Comparison of ENCODE assay signal across 9 cellular contexts in genomic region chr9:130713286-130713975, GRCh38. TPM values are rescaled to one million over a fixed set of nuclear protein-coding genes. Genes with fewer than 3 reads are reported as not detected.
DNase-seq lines count a peak whose midpoint lies in the region; ATAC-seq, FAIRE-seq and TF ChIP-seq lines count a peak whose summit lies in the region.
"Had no signal": no experiment of that assay in that cellular context is flagged by ENCODE, and none has a peak within 500 bp of the region (broad histone marks: within the 10 kb centered on the region; RNA-seq: fewer than 3 reads in every experiment).

No MANE protein-coding gene starts in this region.

- H3F3A ChIP-seq in PC-9 (ENCODE audit: insufficient read depth, low read depth): peaks cover 15% of the 10 kb centered on the region

- POLR2A ChIA-PET in activated CD4-positive, alpha-beta T cell treated with anti-CD3 and anti-CD28 coated beads for 36 hours (lab: Charles Lee): interaction anchor here (0.6 to 0.7 kb wide), 2 partner anchors 10 to 101 kb away, joined by 3 read pairs; no protein-coding TSS in a partner anchor
- POLR2A ChIA-PET in PC-9 (lab: Charles Lee; ENCODE audit: unreplicated experiment): interaction anchor here (0.6 to 0.7 kb wide), 3 partner anchors 20 to 625 kb away, joined by 3 to 9 read pairs (median 9); no protein-coding TSS in a partner anchor

- H3K36me3 Mint-ChIP-seq in activated CD4-positive, alpha-beta T cell treated with anti-CD3 and anti-CD28 coated beads for 36 hours (ENCODE audit: low read depth): no peaks in the 10 kb centered on the region

- peak overlapping the region; percentile 85 for H2AFZ ChIP-seq in PC-9

- H3K36me3 ChIP-seq in PC-9 (ENCODE audit: low read depth) (no peaks in the 10 kb centered on the region), lung (ENCODE audit: control insufficient read depth in 2 of 2, insufficient read depth in 2 of 2, low read length in 2 of 2) (no peaks in the 10 kb centered on the region), thyroid gland (no peaks in the 10 kb centered on the region)

- H3K4me1 Mint-ChIP-seq in activated CD4-positive, alpha-beta T cell treated with anti-CD3 and anti-CD28 coated beads for 36 hours: peaks cover 35% of the 10 kb centered on the region

- H3K27ac Mint-ChIP-seq in activated CD4-positive, alpha-beta T cell treated with anti-CD3 and anti-CD28 coated beads for 36 hours: peak overlapping the region; percentile 82

- no peaks in the 10 kb centered on the region for H3K9me3 Mint-ChIP-seq in activated CD4-positive, alpha-beta T cell treated with anti-CD3 and anti-CD28 coated beads for 36 hours (ENCODE audit: low read depth)

- H3K27me3 ChIP-seq in PC-9 (ENCODE audit: insufficient read depth, low read depth) (no peaks in the 10 kb centered on the region), lung (ENCODE audit: control insufficient read depth, insufficient read depth) (no peaks in the 10 kb centered on the region), thyroid gland (no peaks in the 10 kb centered on the region)

- peaks cover 50% of the 10 kb centered on the region for H3K79me2 ChIP-seq in PC-9 (ENCODE audit: low read depth)

- TSS peak; percentile 47 for BruUV-seq in PC-9 (replicated peaks; lab: Mats Ljungman, UMichigan)

- DNase-seq in activated CD4-positive, alpha-beta T cell treated with anti-CD3 and anti-CD28 coated beads for 36 hours: no peak
- no peak for DNase-seq in activated CD4-positive, alpha-beta T cell treated with anti-CD3 and anti-CD28 coated beads for 4 hours
- DNase-seq in PC-9 (no peak), coronary artery (ENCODE audit: low spot score) (no peak), lung (ENCODE audit: low spot score) (peak; percentile 32), thyroid gland (peak; percentile 42 to 53), H54 (ENCODE audit: insufficient read length, low spot score) (no peak)

- peak overlapping the region; percentile 86 for H3K4me2 ChIP-seq in PC-9

- TF ChIP-seq POLR2A in thyroid gland (IDR thresholded peaks at IDR 0.05): no peak
- no peak for TF ChIP-seq POLR2A in H54 (IDR thresholded peaks at IDR 0.05; ENCODE audit: low read depth, low read length)

- peak overlapping the region; percentile 82 for H3K4me3 Mint-ChIP-seq in activated CD4-positive, alpha-beta T cell treated with anti-CD3 and anti-CD28 coated beads for 36 hours

- H3K9me2 ChIP-seq in PC-9 (ENCODE audit: insufficient read depth): no peaks in the 10 kb centered on the region

- H3K27me3 Mint-ChIP-seq in activated CD4-positive, alpha-beta T cell treated with anti-CD3 and anti-CD28 coated beads for 36 hours: no peaks in the 10 kb centered on the region

- H3K4me1 ChIP-seq in PC-9 (replicated peaks; ENCODE audit: insufficient read depth): peaks cover 22% of the 10 kb centered on the region
- peaks cover 6% of the 10 kb centered on the region in 2 donors for H3K4me1 ChIP-seq in lung (ENCODE audit: control insufficient read depth in 2 of 2, insufficient read depth in 2 of 2, low read length in 2 of 2)
- H3K4me1 ChIP-seq in thyroid gland: peaks cover 18 to 19% of the 10 kb centered on the region in 2 donors

- H3K27ac ChIP-seq in PC-9: peak overlapping the region; percentile 85
- H3K27ac ChIP-seq in coronary artery: peak overlapping the region; percentile 99
- H3K27ac ChIP-seq in lung (ENCODE audit: low read depth in 1 of 2, low read length in 1 of 2): peak overlapping the region; percentile 98
- H3K27ac ChIP-seq in thyroid gland: peak overlapping the region; percentile 84 to 98 (median 96)

- CTCF ChIA-PET in activated CD4-positive, alpha-beta T cell treated with anti-CD3 and anti-CD28 coated beads for 36 hours (lab: Charles Lee): interaction anchor here (0.6 to 1.2 kb wide), 4 partner anchors 12 to 285 kb away, joined by 3 to 4 read pairs (median 3); no protein-coding TSS in a partner anchor
- CTCF ChIA-PET in PC-9 (lab: Charles Lee): interaction anchor here (0.6 to 0.9 kb wide), 4 partner anchors 14 to 285 kb away, joined by 3 to 4 read pairs (median 4); no protein-coding TSS in a partner anchor

- H3K9me3 ChIP-seq in PC-9 (ENCODE audit: insufficient read depth, low read depth) (no peaks in the 10 kb centered on the region), lung (ENCODE audit: control insufficient read depth in 2 of 2, insufficient read depth in 1 of 2, low read length in 1 of 2) (no peaks in the 10 kb centered on the region), thyroid gland (no peaks in the 10 kb centered on the region)

- no peak for TF ChIP-seq CTCF in PC-9 (conservative IDR thresholded peaks at IDR 0.05)
- TF ChIP-seq CTCF in coronary artery (IDR thresholded peaks at IDR 0.05): no peak
- no peak for TF ChIP-seq CTCF in lung (IDR thresholded peaks at IDR 0.05; ENCODE audit: control extremely low read depth, extremely low read depth)
- TF ChIP-seq CTCF in thyroid gland (IDR thresholded peaks at IDR 0.05): no peak

- intact Hi-C loops in activated CD4-positive, alpha-beta T cell treated with anti-CD3 and anti-CD28 coated beads for 36 hours (cut with DNase I, micrococcal nuclease): loop anchor here (2.0 to 10.0 kb wide), 5 partner anchors 21 to 561 kb away; partner anchors contain the start of genes ABL1 (in 1 of the 2), EXOSC2 (in 1 of the 2) and FAM78A (in 1 of the 2)
- intact Hi-C loops in PC-9 (cut with micrococcal nuclease; ENCODE audit: unreplicated experiment) (no loop called here), thyroid gland (cut with DNase I) (loop anchor here (5.0 to 10.0 kb wide), 2 partner anchors 51 to 149 kb away; no protein-coding TSS in a partner anchor)

- peaks cover 3% of the 10 kb centered on the region; the same call in 1 of the 2 replicates for H4K20me1 ChIP-seq in PC-9 (ENCODE audit: insufficient read depth)

- H3K4me3 ChIP-seq in PC-9: peak overlapping the region; percentile 99
- peak overlapping the region; percentile 89 for H3K4me3 ChIP-seq in coronary artery
- peak overlapping the region; percentile 92 for H3K4me3 ChIP-seq in lung
- H3K4me3 ChIP-seq in thyroid gland (replicated peaks in 1 of 3): peak overlapping the region; percentile 51 to 93 (median 87)

- ATAC-seq in activated CD4-positive, alpha-beta T cell treated with anti-CD3 and anti-CD28 coated beads for 36 hours: no peak
- no peak for ATAC-seq in lung (ENCODE audit: insufficient read depth, low FRiP score)
- no peak for ATAC-seq in HG03469 (IDR thresholded peaks at IDR 0.05; ENCODE audit: unreplicated experiment)

- WGBS in lung, 2 donors: 1 to 2% methylated on average over 37 of the region's 37 CpGs
- WGBS in thyroid gland, 2 donors: 1% methylated on average over 17 to 27 of the region's 37 CpGs

- FAIRE-seq in H54 (lab: Jason Lieb, UNC): no peak

RNA-seq across cellular contexts. Expression of gene EXOSC2, which starts 19.9 kb away (rescaled TPM):
- 10 to 100 TPM; 67.9 to 86.0 TPM for total RNA-seq in activated CD4-positive, alpha-beta T cell treated with anti-CD3 and anti-CD28 coated beads for 36 hours
- 49.5 and 52.0 TPM in 2 replicates for total RNA-seq in PC-9 (2021)
- total RNA-seq in lung: 10 to 100 TPM; 20.2 to 23.0 TPM
- 10 to 100 TPM; 15.3 to 17.9 TPM for polyA plus RNA-seq in lung
- 10 to 100 TPM; 19.2 to 21.6 (median 20.3) TPM for total RNA-seq in thyroid gland

RNA-seq across cellular contexts. Expression of gene PRDM12, which starts 49.0 kb away (rescaled TPM):
- under 1 TPM in 1 of 2 experiments, not detected in 1; 0.09 TPM for total RNA-seq in activated CD4-positive, alpha-beta T cell treated with anti-CD3 and anti-CD28 coated beads for 36 hours
- total RNA-seq in PC-9 (2021) (0.35 and 0.46 TPM in 2 replicates), lung (under 1 TPM in 1 of 2 donors, not detected in 1; 0.09 TPM), thyroid gland (not detected)
- under 1 TPM in 1 of 2 donors, not detected in 1; 0.05 TPM for polyA plus RNA-seq in lung
- total RNA-seq: dermis microvascular lymphatic vessel endothelial cell had no signal

Comparison
In these comparisons a context has a peak if more than half of its experiments do, and no peak if none do; other contexts are left out.
1. DNase-seq: peak in lung (single experiment) and thyroid gland (2 of 2); none in activated CD4-positive, alpha-beta T cell treated with anti-CD3 and anti-CD28 coated beads for 36 hours (single experiment), activated CD4-positive, alpha-beta T cell treated with anti-CD3 and anti-CD28 coated beads for 4 hours (0 of 2), PC-9 (0 of 2), coronary artery (single experiment) and H54 (single experiment).
2. Peak in every context shown above with its lines, with median percentiles within 50 percentile points of each other: H3K27ac ChIP-seq and H3K4me3 ChIP-seq.